11 cellular contexts compared by ENCODE assay signal in the genomic region with DNA sequence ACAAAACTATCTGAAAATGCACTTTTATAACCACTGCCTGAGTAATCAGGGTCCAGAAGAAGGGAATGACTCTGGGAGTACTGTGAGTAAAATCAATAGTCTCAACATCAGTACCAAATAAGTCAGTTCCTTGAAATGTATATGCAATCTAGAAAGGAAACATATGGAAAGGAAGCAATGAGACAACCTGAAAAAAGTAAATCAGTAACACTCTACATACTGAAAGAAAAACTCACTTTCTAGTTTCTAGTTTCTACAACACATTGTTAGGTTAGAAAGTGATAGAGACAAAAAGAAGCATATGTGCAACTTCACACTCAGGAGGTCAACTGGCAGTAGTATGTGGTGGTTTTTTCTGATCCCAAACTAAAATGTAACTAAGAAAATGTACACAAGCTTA.
A peak's percentile ranks its signal among the peaks of the same experiment; 100 is the strongest.
DNase-seq lines count a peak whose midpoint lies in the region; ATAC-seq and FAIRE-seq lines count a peak whose summit lies in the region.
"Had no signal": no experiment of that assay in that cellular context is flagged by ENCODE, and none has a peak within 500 bp of the region (broad histone marks: within the 10 kb centered on the region; RNA-seq: fewer than 3 reads in every experiment).

No MANE protein-coding gene starts in this region.

- ATAC-seq in GM18498 (IDR thresholded peaks at IDR 0.05; ENCODE audit: unreplicated experiment) (peak; percentile 81), GM19452 (IDR thresholded peaks at IDR 0.05; ENCODE audit: unreplicated experiment) (peak; percentile 96), HG02763 (IDR thresholded peaks at IDR 0.05; ENCODE audit: unreplicated experiment) (peak; percentile 81), HG03439 (IDR thresholded peaks at IDR 0.05; ENCODE audit: unreplicated experiment) (peak; percentile 71)
- ATAC-seq: T-helper 17 cell had no signal

- no peak for FAIRE-seq in frontal cortex (lab: Jason Lieb, UNC)

- DNase-seq in pons (ENCODE audit: low spot score) (no peak), AG08396 (ENCODE audit: low spot score) (no peak), frontal cortex (ENCODE audit: low spot score in 2 of 2) (no peak), Kasumi-1 (lab: John Stamatoyannopoulos, UW) (no peak)
- DNase-seq: NCI-H187, stomach, T-helper 17 cell had no signal
